ENCODE assay signal across 21 cellular contexts in the genomic region with DNA sequence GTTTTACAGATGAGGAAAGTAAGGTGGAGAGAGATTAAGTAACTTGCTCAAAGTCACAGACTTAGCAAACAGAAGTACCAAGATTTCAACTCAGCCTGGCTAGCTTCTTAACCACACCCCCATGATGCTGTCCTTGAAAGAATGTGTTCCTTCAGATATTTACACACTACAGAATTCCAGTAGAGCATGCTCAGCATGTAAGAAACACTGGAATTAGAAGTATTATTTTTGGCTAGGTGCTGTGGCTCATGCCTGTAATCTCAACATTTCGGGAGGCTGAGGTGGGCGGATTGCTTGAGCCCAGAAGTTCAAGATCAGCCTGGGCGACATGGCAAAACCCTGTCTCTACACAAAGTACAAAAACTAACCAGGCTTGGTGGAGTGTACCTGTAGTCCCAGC.
A peak's percentile ranks its signal among the peaks of the same experiment; 100 is the strongest.
DNase-seq lines count a peak whose midpoint lies in the region; ATAC-seq and TF ChIP-seq lines count a peak whose summit lies in the region.
"Had no signal": no experiment of that assay in that cellular context is flagged by ENCODE, and none has a peak within 500 bp of the region (broad histone marks: within the 10 kb centered on the region; RNA-seq: fewer than 3 reads in every experiment).

No MANE protein-coding gene starts in this region.

- no peaks in the 10 kb centered on the region for H4K20me1 ChIP-seq in SK-N-SH (ENCODE audit: insufficient read depth)

- H3K9me3 ChIP-seq in SK-N-SH: no peaks in the 10 kb centered on the region
- H3K9me3 ChIP-seq in aorta (ENCODE audit: control insufficient read depth, low read length): no peaks in the 10 kb centered on the region
- H3K9me3 ChIP-seq: Peyer's patch, spleen, stomach had no signal

- H2AFZ ChIP-seq in SK-N-SH (ENCODE audit: low read depth): no peak overlapping the region

- no peaks in the 10 kb centered on the region for H3K4me1 Mint-ChIP-seq in stimulated activated effector memory CD8-positive, alpha-beta T cell treated with anti-CD3 and anti-CD28 coated beads, Interleukin-12 subunit alpha, Interleukin-12 subunit beta, amount 100 ng/mL, for 72 hours
- H3K4me1 Mint-ChIP-seq: activated T-helper 17 cell treated with anti-CD3 and anti-CD28 coated beads, Interleukin-2, amount 50 U/mL, for 72 hours had no signal

- in situ Hi-C loops in astrocyte of the cerebellum (cut with HindIII; ENCODE audit: low sequenced_read_pairs): no loop called here

- H3K27ac ChIP-seq in SK-N-SH (ENCODE audit: low read depth in 2 of 2, low read length in 1 of 2) (no peak overlapping the region), aorta (ENCODE audit: low read depth in 1 of 2, low read length in 2 of 2) (no peak overlapping the region)
- H3K27ac ChIP-seq: 22Rv1, cardiac muscle cell, Peyer's patch, spleen, stomach had no signal

- ATAC-seq in SK-N-SH treated with all-trans-retinoic acid at 6 μM for 48 hours (peak; percentile 59), aorta (ENCODE audit: low FRiP score) (peak; percentile 75)
- no peak for ATAC-seq in stimulated activated effector memory CD8-positive, alpha-beta T cell treated with anti-CD3 and anti-CD28 coated beads, Interleukin-12 subunit alpha, Interleukin-12 subunit beta, amount 100 ng/mL, for 72 hours
- ATAC-seq: activated CD8-positive, alpha-beta T cell treated with anti-CD3 and anti-CD28 coated beads, Interleukin-2, amount 10 ng/mL, durations not matched to agents 7 days and 5 days; activated T-helper 17 cell treated with anti-CD3 and anti-CD28 coated beads, Interleukin-2, amount 50 U/mL, for 72 hours; CD8-positive, alpha-beta T cell had no signal

- H3K4me2 ChIP-seq in SK-N-SH: no peak overlapping the region

- H3K4me3 ChIP-seq in SK-N-SH (ENCODE audit: low read depth in 2 of 2, low read length in 1 of 2): no peak overlapping the region
- no peak overlapping the region for H3K4me3 ChIP-seq in astrocyte of the cerebellum (ENCODE audit: low read depth, low read length)
- no peak overlapping the region for H3K4me3 ChIP-seq in foreskin fibroblast (ENCODE audit: low read depth in 1 of 2, low read length in 2 of 2)
- H3K4me3 ChIP-seq in aorta (ENCODE audit: low read length in 2 of 2): no peak overlapping the region
- H3K4me3 ChIP-seq: cardiac muscle cell, Peyer's patch, spleen, stomach had no signal

- CTCF ChIA-PET in SK-N-SH (lab: Yijun Ruan, JAX): no interaction called here

- TF ChIP-seq CTCF in SK-N-SH (IDR thresholded peaks at IDR 0.05) (no peak), astrocyte of the cerebellum (IDR thresholded peaks at IDR 0.05; ENCODE audit: low read depth, low read length, missing control alignments) (no peak), foreskin fibroblast (IDR thresholded peaks at IDR 0.05; ENCODE audit: low read depth, low read length) (no peak)

- peaks cover 5% of the 10 kb centered on the region for H3F3A ChIP-seq in SK-N-SH (replicated peaks; ENCODE audit: insufficient read depth)

- H3K27ac Mint-ChIP-seq in stimulated activated effector memory CD8-positive, alpha-beta T cell treated with anti-CD3 and anti-CD28 coated beads, Interleukin-12 subunit alpha, Interleukin-12 subunit beta, amount 100 ng/mL, for 72 hours: no peak overlapping the region
- H3K27ac Mint-ChIP-seq: activated CD8-positive, alpha-beta T cell treated with anti-CD3 and anti-CD28 coated beads, Interleukin-2, amount 10 ng/mL, durations not matched to agents 7 days and 5 days; activated T-helper 17 cell treated with anti-CD3 and anti-CD28 coated beads, Interleukin-2, amount 50 U/mL, for 72 hours; CD8-positive, alpha-beta T cell had no signal

- H3K4me3 Mint-ChIP-seq in stimulated activated effector memory CD8-positive, alpha-beta T cell treated with anti-CD3 and anti-CD28 coated beads, Interleukin-12 subunit alpha, Interleukin-12 subunit beta, amount 100 ng/mL, for 72 hours: no peak overlapping the region
- H3K4me3 Mint-ChIP-seq: activated CD8-positive, alpha-beta T cell treated with anti-CD3 and anti-CD28 coated beads, Interleukin-2, amount 10 ng/mL, durations not matched to agents 7 days and 5 days; activated T-helper 17 cell treated with anti-CD3 and anti-CD28 coated beads, Interleukin-2, amount 50 U/mL, for 72 hours; CD8-positive, alpha-beta T cell had no signal

- POLR2A ChIA-PET in SK-N-SH (lab: Yijun Ruan, JAX): no interaction called here

- TF ChIP-seq EP300 in SK-N-SH (IDR thresholded peaks at IDR 0.05; ENCODE audit: borderline replicate concordance in 1 of 2, low read depth in 1 of 2, low read length in 1 of 2): no peak

- TF ChIP-seq RAD21 in SK-N-SH (IDR thresholded peaks at IDR 0.05; ENCODE audit: low read length): no peak

- no peak for DNase-seq in SK-N-SH
- peak; percentile 60 for DNase-seq in astrocyte of the cerebellum (ENCODE audit: low read depth)
- peak; percentile 8 to 44 for DNase-seq in foreskin fibroblast
- peak in 1 of 2 donors; percentile 63 for DNase-seq in aorta
- DNase-seq in amygdala (lab: John Stamatoyannopoulos, UW): no peak
- DNase-seq in stimulated activated effector memory CD8-positive, alpha-beta T cell treated with anti-CD3 and anti-CD28 coated beads, Interleukin-12 subunit alpha, Interleukin-12 subunit beta, amount 100 ng/mL, for 72 hours (ENCODE audit: low spot score in 2 of 2): no peak
- no peak for DNase-seq in NK-92 treated with Interleukin-12 subunit alpha and Interleukin-12 subunit beta, amount 100 ng/mL, for 24 hours (lab: John Stamatoyannopoulos, UW)
- DNase-seq: activated CD8-positive, alpha-beta T cell treated with anti-CD3 and anti-CD28 coated beads, Interleukin-2, amount 10 ng/mL, durations not matched to agents 7 days and 5 days; CD8-positive, alpha-beta T cell; midbrain; NCI-H2081; NCI-H748 treated with DMSO at 0.1 percent for 48 hours; occipital lobe; Peyer's patch; spleen; stomach; SW 1271 had no signal

- H3K9ac ChIP-seq in SK-N-SH: no peak overlapping the region

- H3K4me1 ChIP-seq in SK-N-SH (ENCODE audit: control insufficient read depth in 1 of 2, insufficient read depth in 2 of 2, low read depth in 1 of 2, low read length in 1 of 2) (no peaks in the 10 kb centered on the region; a peak in 2 of 4 replicates), aorta (ENCODE audit: control insufficient read depth in 1 of 2, insufficient read depth in 2 of 2, low read length in 2 of 2) (no peaks in the 10 kb centered on the region)
- H3K4me1 ChIP-seq: Peyer's patch, spleen had no signal

- no peaks in the 10 kb centered on the region for H3K36me3 Mint-ChIP-seq in stimulated activated effector memory CD8-positive, alpha-beta T cell treated with anti-CD3 and anti-CD28 coated beads, Interleukin-12 subunit alpha, Interleukin-12 subunit beta, amount 100 ng/mL, for 72 hours
- H3K36me3 Mint-ChIP-seq: CD8-positive, alpha-beta T cell had no signal

- WGBS in SK-N-SH (ENCODE audit: low lambda C conversion rate): 96% methylated on average over 3 of the region's 3 CpGs
- WGBS in aorta, 2 donors: 6 to 8% methylated on average over 3 of the region's 3 CpGs

- H3K9me3 Mint-ChIP-seq in stimulated activated effector memory CD8-positive, alpha-beta T cell treated with anti-CD3 and anti-CD28 coated beads, Interleukin-12 subunit alpha, Interleukin-12 subunit beta, amount 100 ng/mL, for 72 hours: no peaks in the 10 kb centered on the region
- H3K9me3 Mint-ChIP-seq: activated T-helper 17 cell treated with anti-CD3 and anti-CD28 coated beads, Interleukin-2, amount 50 U/mL, for 72 hours; CD8-positive, alpha-beta T cell had no signal

- H3K79me2 ChIP-seq in SK-N-SH (ENCODE audit: insufficient read depth): peaks cover 40% of the 10 kb centered on the region

- H3K36me3 ChIP-seq in SK-N-SH (replicated peaks in 1 of 2; ENCODE audit: control insufficient read depth in 1 of 2, insufficient read depth in 2 of 2, low read length in 1 of 2): no peaks in the 10 kb centered on the region
- H3K36me3 ChIP-seq in aorta (ENCODE audit: control insufficient read depth in 1 of 2, insufficient read depth in 2 of 2, low read length in 1 of 2): no peaks in the 10 kb centered on the region
- H3K36me3 ChIP-seq: cardiac muscle cell, Peyer's patch, spleen, stomach had no signal

- no peaks in the 10 kb centered on the region for H3K9me2 ChIP-seq in SK-N-SH

- intact Hi-C loops in aorta (cut with DNase I): no loop called here

- H3K27me3 ChIP-seq in SK-N-SH (ENCODE audit: insufficient read depth): no peaks in the 10 kb centered on the region
- H3K27me3 ChIP-seq in aorta (ENCODE audit: control insufficient read depth in 1 of 2, insufficient read depth in 2 of 2, low read length in 1 of 2): no peaks in the 10 kb centered on the region
- H3K27me3 ChIP-seq: cardiac muscle cell, Peyer's patch, spleen, stomach had no signal

TF ChIP-seq in SK-N-SH treated with all-trans-retinoic acid at 6 μM for 48 hours, 23 proteins besides CTCF, POLR2A, EP300 and RAD21 (continues in another document):
- TF ChIP-seq ZNF70 (CRISPR knock-in tag; IDR thresholded peaks at IDR 0.05) (no peak), ZFP30 (CRISPR knock-in tag; IDR thresholded peaks at IDR 0.05) (no peak), RARB (CRISPR knock-in tag; IDR thresholded peaks at IDR 0.05) (no peak), CSDC2 (CRISPR knock-in tag; IDR thresholded peaks at IDR 0.05) (no peak), SNAI2 (CRISPR knock-in tag; IDR thresholded peaks at IDR 0.05) (no peak), PPARA (CRISPR knock-in tag; IDR thresholded peaks at IDR 0.05; ENCODE audit: borderline replicate concordance) (no peak)

TF ChIP-seq in SK-N-SH, 30 proteins besides CTCF, POLR2A, EP300 and RAD21:
- TF ChIP-seq GATA2 (CRISPR knock-in tag; IDR thresholded peaks at IDR 0.05): no peak
- TF ChIP-seq TCF12 (IDR thresholded peaks at IDR 0.05): no peak
- TF ChIP-seq TEAD4 (IDR thresholded peaks at IDR 0.05; ENCODE audit: borderline replicate concordance, insufficient read depth): no peak
- no peak for TF ChIP-seq FOSL2 (IDR thresholded peaks at IDR 0.05; ENCODE audit: borderline replicate concordance, low read depth)
- TF ChIP-seq ELF1 (IDR thresholded peaks at IDR 0.05): no peak
- TF ChIP-seq NRF1 (IDR thresholded peaks at IDR 0.05; ENCODE audit: low read depth, low read length): no peak
- TF ChIP-seq ZBTB33 (IDR thresholded peaks at IDR 0.05; ENCODE audit: borderline replicate concordance, low read depth): no peak

Comparison
In these comparisons a context has a peak if more than half of its experiments do, and no peak if none do; other contexts are left out.
1. DNase-seq: peak in astrocyte of the cerebellum (single experiment) and foreskin fibroblast (2 of 2); none in SK-N-SH (single experiment), amygdala (0 of 56), stimulated activated effector memory CD8-positive, alpha-beta T cell treated with anti-CD3 and anti-CD28 coated beads, Interleukin-12 subunit alpha, Interleukin-12 subunit beta, amount 100 ng/mL, for 72 hours (0 of 2) and NK-92 treated with Interleukin-12 subunit alpha and Interleukin-12 subunit beta, amount 100 ng/mL, for 24 hours (single experiment).